8 cellular contexts compared by ENCODE assay signal in the genomic region with DNA sequence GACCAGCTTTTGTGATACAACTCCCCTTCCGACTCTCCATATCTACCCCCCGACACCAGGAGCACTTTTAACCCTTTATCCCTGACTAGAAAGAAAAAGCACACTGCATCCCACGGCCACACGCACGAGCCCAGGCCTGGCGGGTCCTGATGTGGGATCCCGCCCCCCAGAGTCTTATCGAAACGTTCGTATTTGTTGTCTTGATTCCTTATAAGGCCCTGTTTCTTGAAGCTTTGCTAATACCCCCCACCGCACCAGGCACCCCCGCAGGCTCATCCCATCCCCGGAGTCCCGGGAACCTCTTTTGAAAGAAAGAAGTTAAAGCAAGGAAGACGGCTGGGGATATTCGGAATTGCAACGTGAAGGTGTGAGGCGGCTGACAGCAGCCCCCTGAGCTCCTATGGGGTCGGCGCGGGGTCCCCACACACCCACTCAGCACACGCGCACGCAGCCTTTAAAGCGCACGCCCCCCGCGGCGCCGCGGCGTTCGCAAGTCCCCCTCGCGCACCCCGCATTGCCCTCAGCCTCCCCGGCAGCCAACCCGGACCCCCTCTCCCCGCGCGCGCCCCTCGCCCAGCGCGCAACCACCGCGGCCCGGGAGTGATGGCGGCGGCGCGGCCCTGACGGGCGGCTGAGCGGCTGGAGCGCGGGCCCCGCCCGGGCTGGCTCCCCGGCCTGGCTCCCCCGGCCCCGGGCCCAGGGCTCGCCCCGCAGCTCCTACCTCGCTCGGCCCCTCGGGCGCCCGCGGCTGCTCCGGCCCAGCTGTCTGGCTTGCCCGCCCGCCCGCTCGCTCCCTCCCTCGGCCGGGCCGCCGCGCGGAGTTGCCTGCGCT. TPM values are rescaled to one million over a fixed set of nuclear protein-coding genes. Genes with fewer than 3 reads are reported as not detected.
A peak's percentile ranks its signal among the peaks of the same experiment; 100 is the strongest.
DNase-seq lines count a peak whose midpoint lies in the region; ATAC-seq and TF ChIP-seq lines count a peak whose summit lies in the region.

No MANE protein-coding gene starts in this region.

- no peaks in the 10 kb centered on the region for H3K36me3 ChIP-seq in right lobe of liver

- ATAC-seq in HG03139 (IDR thresholded peaks at IDR 0.05; ENCODE audit: unreplicated experiment) (peak; percentile 20), right lobe of liver (peak in 3 of 4 donors; percentile 14 to 48 (median 42)), HG02623 (IDR thresholded peaks at IDR 0.05; ENCODE audit: unreplicated experiment) (no peak)

- H3K27me3 ChIP-seq in right lobe of liver: no peaks in the 10 kb centered on the region

- H3K27ac ChIP-seq in right lobe of liver: peak overlapping the region; percentile 34 to 98 (median 79)

- no peaks in the 10 kb centered on the region for H3K9me3 ChIP-seq in right lobe of liver

- peak overlapping the region; percentile 77 to 84 for H3K4me3 ChIP-seq in cardiac fibroblast (replicated peaks in 1 of 2; ENCODE audit: low read depth in 2 of 2, low read length in 2 of 2)
- peak overlapping the region; percentile 86 to 90 (median 89) for H3K4me3 ChIP-seq in right lobe of liver

- H3K4me1 ChIP-seq in right lobe of liver: peaks cover 0 to 30% (median 7%) of the 10 kb centered on the region in 4 donors

- TF ChIP-seq CTCF in cardiac fibroblast (IDR thresholded peaks at IDR 0.05; ENCODE audit: low read depth, low read length): no peak
- no peak for TF ChIP-seq CTCF in right lobe of liver (IDR thresholded peaks at IDR 0.05)

- TF ChIP-seq POLR2A in right lobe of liver (IDR thresholded peaks at IDR 0.05): no peak

- intact Hi-C loops in right lobe of liver (cut with DNase I): no loop called here

- WGBS in right lobe of liver (ENCODE audit: insufficient coverage, low coverage, low lambda C conversion rate, missing lambda C conversion rate): 1% methylated on average over 20 of the region's 82 CpGs

- DNase-seq in NCI-H1417 (lab: John Stamatoyannopoulos, UW) (peak in 2 of 3 experiments; percentile 64 to 66), NCI-H1417 treated with DMSO at 0.1 percent for 48 hours (lab: John Stamatoyannopoulos, UW) (no peak), T-helper 22 cell (ENCODE audit: low read depth) (peak; percentile 23), cardiac fibroblast (ENCODE audit: low read depth in 2 of 2) (peak; percentile 33 to 48), right lobe of liver (peak in 2 of 3 donors; percentile 45 to 49)
- DNase-seq in stimulated activated CD8-positive, alpha-beta memory T cell treated with anti-CD3 and anti-CD28 coated beads, Interleukin-4, amount 100 ng/mL, for 48 hours: peak; percentile 57

RNA-seq across cellular contexts. Expression of a gene that starts 0.4 kb away (rescaled TPM):
- 10 to 100 TPM; 21.2 to 29.0 (median 26.7) TPM for total RNA-seq in right lobe of liver

RNA-seq across cellular contexts. Expression of a gene that starts 12.6 kb away (rescaled TPM):
- 10 to 100 TPM in 1 of 6 experiments, 1 to 10 TPM in 5; 4.8 to 11.5 (median 7.7) TPM for total RNA-seq in right lobe of liver
